11 cellular contexts compared by ENCODE assay signal in the genomic region with DNA sequence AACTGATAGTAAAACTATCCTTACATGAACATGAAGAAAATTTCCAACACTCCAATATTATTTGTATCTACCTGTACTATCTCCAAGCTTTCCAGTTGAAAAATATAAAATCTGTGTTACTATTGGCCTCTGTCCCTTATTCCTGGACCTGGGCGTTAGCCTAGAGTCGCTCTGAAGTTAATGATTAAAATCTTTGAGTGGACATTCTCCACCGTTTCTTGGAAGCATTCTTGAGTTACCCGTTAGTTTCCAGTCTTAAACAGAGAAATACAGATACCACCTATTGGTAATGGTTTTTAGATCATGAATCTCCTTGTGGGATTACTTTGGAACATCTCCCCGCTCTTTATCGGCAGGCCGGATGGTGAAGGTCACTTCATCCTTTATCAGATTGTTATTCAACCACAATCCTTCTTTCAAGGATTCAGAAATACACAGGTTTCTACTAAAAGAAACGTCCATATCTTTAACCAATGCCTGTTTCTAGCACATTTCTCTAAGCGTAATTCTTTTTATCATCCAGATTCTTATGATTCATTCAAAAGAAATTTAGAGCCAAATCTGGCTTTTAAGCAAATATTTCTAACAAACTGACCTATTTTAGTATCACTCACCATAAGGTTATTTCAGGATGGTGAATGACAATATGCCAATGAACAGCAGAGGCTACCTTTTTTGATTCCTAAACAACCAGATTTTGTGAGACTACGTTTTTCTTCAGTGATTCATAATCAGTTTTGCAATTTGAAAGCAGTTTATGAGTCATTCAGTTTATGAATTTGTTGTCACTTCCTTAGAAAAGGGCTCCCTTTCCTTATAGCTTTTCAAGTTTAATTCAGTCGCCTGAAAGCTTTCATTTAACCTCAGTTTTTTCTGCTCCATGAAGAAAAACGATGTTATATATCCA.
A peak's percentile ranks its signal among the peaks of the same experiment; 100 is the strongest.
DNase-seq lines count a peak whose midpoint lies in the region; ATAC-seq, FAIRE-seq and TF ChIP-seq lines count a peak whose summit lies in the region.
"Had no signal": no experiment of that assay in that cellular context is flagged by ENCODE, and none has a peak within 500 bp of the region (broad histone marks: within the 10 kb centered on the region; RNA-seq: fewer than 3 reads in every experiment).

No MANE protein-coding gene starts in this region.

- H3K4me3 Mint-ChIP-seq in activated CD8-positive, alpha-beta T cell treated with anti-CD3 and anti-CD28 coated beads for 36 hours: no peak overlapping the region
- no peak overlapping the region for H3K4me3 Mint-ChIP-seq in activated CD8-positive, alpha-beta T cell treated with anti-CD3 and anti-CD28 coated beads, Interleukin-2, amount 10 ng/mL, durations not matched to agents 7 days and 5 days
- H3K4me3 Mint-ChIP-seq: memory B cell had no signal

- H3K9me3 ChIP-seq in thyroid gland: no peaks in the 10 kb centered on the region

- no peak for DNase-seq in activated CD8-positive, alpha-beta T cell treated with anti-CD3 and anti-CD28 coated beads for 36 hours
- no peak for DNase-seq in activated CD8-positive, alpha-beta T cell treated with anti-CD3 and anti-CD28 coated beads, Interleukin-2, amount 10 ng/mL, durations not matched to agents 7 days and 5 days
- DNase-seq in iris pigment epithelial cell (ENCODE audit: low read depth) (peak; percentile 95), thyroid gland (no peak), frontal cortex (ENCODE audit: low spot score in 2 of 2) (no peak), AG08396 (ENCODE audit: low spot score) (no peak)
- DNase-seq: activated CD4-positive, alpha-beta T cell treated with anti-CD3 and anti-CD28 coated beads for 48 hours; DND-41 had no signal

- H3K4me1 ChIP-seq in thyroid gland: peaks cover 29 to 37% of the 10 kb centered on the region in 2 donors

- peaks cover 31% of the 10 kb centered on the region for H3K4me1 Mint-ChIP-seq in activated CD8-positive, alpha-beta T cell treated with anti-CD3 and anti-CD28 coated beads for 36 hours (ENCODE audit: low read depth)
- peaks cover 15% of the 10 kb centered on the region for H3K4me1 Mint-ChIP-seq in activated CD8-positive, alpha-beta T cell treated with anti-CD3 and anti-CD28 coated beads, Interleukin-2, amount 10 ng/mL, durations not matched to agents 7 days and 5 days (ENCODE audit: low read depth)

- ATAC-seq in activated CD8-positive, alpha-beta T cell treated with anti-CD3 and anti-CD28 coated beads for 36 hours: peak; percentile 41
- no peak for ATAC-seq in activated CD8-positive, alpha-beta T cell treated with anti-CD3 and anti-CD28 coated beads, Interleukin-2, amount 10 ng/mL, durations not matched to agents 7 days and 5 days
- ATAC-seq in HG02588 (IDR thresholded peaks at IDR 0.05; ENCODE audit: unreplicated experiment): no peak

- TF ChIP-seq POLR2A in thyroid gland (IDR thresholded peaks at IDR 0.05): no peak

- WGBS in thyroid gland, 2 donors: 72 to 77% methylated on average over 12 of the region's 12 CpGs

- peak overlapping the region; percentile 80 to 89 (median 85) for H3K27ac ChIP-seq in thyroid gland

- no peaks in the 10 kb centered on the region for H3K9me3 Mint-ChIP-seq in activated CD8-positive, alpha-beta T cell treated with anti-CD3 and anti-CD28 coated beads for 36 hours
- H3K9me3 Mint-ChIP-seq in activated CD8-positive, alpha-beta T cell treated with anti-CD3 and anti-CD28 coated beads, Interleukin-2, amount 10 ng/mL, durations not matched to agents 7 days and 5 days (ENCODE audit: insufficient read depth): no peaks in the 10 kb centered on the region
- H3K9me3 Mint-ChIP-seq: memory B cell had no signal

- FAIRE-seq in TTC549 (lab: Jason Lieb, UNC): peak; percentile 94
- no peak for FAIRE-seq in frontal cortex (lab: Jason Lieb, UNC)

- H3K27ac Mint-ChIP-seq in activated CD8-positive, alpha-beta T cell treated with anti-CD3 and anti-CD28 coated beads for 36 hours: peak overlapping the region; percentile 77
- H3K27ac Mint-ChIP-seq in activated CD8-positive, alpha-beta T cell treated with anti-CD3 and anti-CD28 coated beads, Interleukin-2, amount 10 ng/mL, durations not matched to agents 7 days and 5 days: no peak overlapping the region
- H3K27ac Mint-ChIP-seq: memory B cell had no signal

- H3K4me3 ChIP-seq in thyroid gland (replicated peaks in 1 of 3): no peak overlapping the region

- CTCF ChIA-PET in activated CD8-positive, alpha-beta T cell treated with anti-CD3 and anti-CD28 coated beads for 36 hours (lab: Charles Lee): no interaction called here
- CTCF ChIA-PET in activated CD8-positive, alpha-beta T cell treated with anti-CD3 and anti-CD28 coated beads, Interleukin-2, amount 10 ng/mL, durations not matched to agents 7 days and 5 days (lab: Charles Lee): interaction anchor here (1.4 kb wide), 1 partner anchor 147 kb away, joined by 4 read pairs; no protein-coding TSS in a partner anchor

- intact Hi-C loops in activated CD8-positive, alpha-beta T cell treated with anti-CD3 and anti-CD28 coated beads for 36 hours (cut with micrococcal nuclease): no loop called here
- intact Hi-C loops in thyroid gland (cut with DNase I): no loop called here

- peaks cover 13% of the 10 kb centered on the region for H3K27me3 Mint-ChIP-seq in activated CD8-positive, alpha-beta T cell treated with anti-CD3 and anti-CD28 coated beads for 36 hours
- H3K27me3 Mint-ChIP-seq in activated CD8-positive, alpha-beta T cell treated with anti-CD3 and anti-CD28 coated beads, Interleukin-2, amount 10 ng/mL, durations not matched to agents 7 days and 5 days (ENCODE audit: low read depth): peaks cover 5% of the 10 kb centered on the region

- no peaks in the 10 kb centered on the region for H3K36me3 Mint-ChIP-seq in activated CD8-positive, alpha-beta T cell treated with anti-CD3 and anti-CD28 coated beads for 36 hours (ENCODE audit: low read depth)
- H3K36me3 Mint-ChIP-seq in activated CD8-positive, alpha-beta T cell treated with anti-CD3 and anti-CD28 coated beads, Interleukin-2, amount 10 ng/mL, durations not matched to agents 7 days and 5 days (ENCODE audit: low read depth): no peaks in the 10 kb centered on the region
- H3K36me3 Mint-ChIP-seq: memory B cell had no signal

- POLR2A ChIA-PET in activated CD8-positive, alpha-beta T cell treated with anti-CD3 and anti-CD28 coated beads for 36 hours (lab: Charles Lee): interaction anchor here (0.6 to 1.6 kb wide), 2 partner anchors 56 to 400 kb away, joined by 3 to 5 read pairs; no protein-coding TSS in a partner anchor
- POLR2A ChIA-PET in activated CD8-positive, alpha-beta T cell treated with anti-CD3 and anti-CD28 coated beads, Interleukin-2, amount 10 ng/mL, durations not matched to agents 7 days and 5 days (lab: Charles Lee): no interaction called here

- H3K27me3 ChIP-seq in thyroid gland: no peaks in the 10 kb centered on the region

- no peak for TF ChIP-seq CTCF in activated CD8-positive, alpha-beta T cell treated with anti-CD3 and anti-CD28 coated beads for 36 hours (IDR thresholded peaks at IDR 0.05)
- no peak for TF ChIP-seq CTCF in thyroid gland (IDR thresholded peaks at IDR 0.05)

- H3K36me3 ChIP-seq in thyroid gland: no peaks in the 10 kb centered on the region
